ENCODE assay signal across 14 cellular contexts in the genomic region with DNA sequence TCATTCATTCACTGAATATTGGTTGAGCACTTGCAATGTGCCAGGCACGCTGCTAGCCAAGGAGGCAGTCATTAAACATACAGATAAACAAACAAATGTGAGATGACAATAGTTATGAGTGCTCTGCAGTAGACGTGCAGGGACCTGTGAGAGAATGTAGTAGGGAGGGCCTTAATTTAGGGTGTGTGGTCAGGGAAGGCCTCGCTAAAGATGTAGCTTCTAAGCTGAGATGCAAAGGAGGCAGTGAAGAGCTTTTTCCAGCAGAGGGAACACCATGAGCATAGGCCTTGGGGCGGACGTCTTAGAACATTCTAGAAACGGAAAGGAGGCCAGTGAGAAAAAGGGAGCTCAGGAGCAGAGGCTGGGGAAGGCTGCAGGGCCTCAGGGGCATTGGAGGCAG. TPM values are rescaled to one million over a fixed set of nuclear protein-coding genes. Genes with fewer than 3 reads are reported as not detected.
A peak's percentile ranks its signal among the peaks of the same experiment; 100 is the strongest.
DNase-seq lines count a peak whose midpoint lies in the region; ATAC-seq and TF ChIP-seq lines count a peak whose summit lies in the region.
"Had no signal": no experiment of that assay in that cellular context is flagged by ENCODE, and none has a peak within 500 bp of the region (broad histone marks: within the 10 kb centered on the region; RNA-seq: fewer than 3 reads in every experiment).

No MANE protein-coding gene starts in this region.

- no peak overlapping the region for H3K4me3 ChIP-seq in lower lobe of right lung

- no peaks in the 10 kb centered on the region for H3K9me3 ChIP-seq in CD4-positive, alpha-beta T cell (ENCODE audit: control insufficient read depth, low read length)
- H3K9me3 ChIP-seq in lower lobe of right lung: no peaks in the 10 kb centered on the region
- H3K9me3 ChIP-seq: Caco-2 had no signal

- H3K27me3 Mint-ChIP-seq in CD4-positive, alpha-beta T cell: peaks cover 5% of the 10 kb centered on the region
- H3K27me3 Mint-ChIP-seq in activated CD4-positive, alpha-beta memory T cell treated with anti-CD3 and anti-CD28 coated beads, Interleukin-2, amount 10 ng/mL, durations not matched to agents 7 days and 5 days: no peaks in the 10 kb centered on the region

- H3K4me1 ChIP-seq in lower lobe of right lung: peaks cover 7% of the 10 kb centered on the region
- H3K4me1 ChIP-seq: Caco-2 had no signal

- no peaks in the 10 kb centered on the region for H3K27me3 ChIP-seq in CD4-positive, alpha-beta T cell (ENCODE audit: control insufficient read depth, insufficient read depth, low read length)
- no peaks in the 10 kb centered on the region for H3K27me3 ChIP-seq in lower lobe of right lung (ENCODE audit: low read depth)

- peaks cover 7% of the 10 kb centered on the region for H3K4me1 Mint-ChIP-seq in CD4-positive, alpha-beta T cell (ENCODE audit: low read depth)
- peaks cover 72% of the 10 kb centered on the region for H3K4me1 Mint-ChIP-seq in activated CD4-positive, alpha-beta memory T cell treated with anti-CD3 and anti-CD28 coated beads, Interleukin-2, amount 10 ng/mL, durations not matched to agents 7 days and 5 days

- no peaks in the 10 kb centered on the region for H3K9me3 Mint-ChIP-seq in CD4-positive, alpha-beta T cell
- H3K9me3 Mint-ChIP-seq in activated CD4-positive, alpha-beta memory T cell treated with anti-CD3 and anti-CD28 coated beads, Interleukin-2, amount 10 ng/mL, durations not matched to agents 7 days and 5 days: no peaks in the 10 kb centered on the region

- H3K4me3 Mint-ChIP-seq in CD4-positive, alpha-beta T cell: no peak overlapping the region
- peak overlapping the region; percentile 73 for H3K4me3 Mint-ChIP-seq in activated CD4-positive, alpha-beta memory T cell treated with anti-CD3 and anti-CD28 coated beads, Interleukin-2, amount 10 ng/mL, durations not matched to agents 7 days and 5 days

- H3K36me3 ChIP-seq in lower lobe of right lung: no peaks in the 10 kb centered on the region

- no peak for DNase-seq in CD4-positive, alpha-beta T cell
- DNase-seq in GM13977 (ENCODE audit: low spot score) (no peak), lower lobe of right lung (no peak), DMS53 treated with DMSO at 0.1 percent for 48 hours (lab: John Stamatoyannopoulos, UW; ENCODE audit: unreplicated experiment) (no peak)
- no peak for DNase-seq in activated CD4-positive, alpha-beta memory T cell treated with anti-CD3 and anti-CD28 coated beads, Interleukin-2, amount 10 ng/mL, durations not matched to agents 7 days and 5 days
- DNase-seq: activated CD8-positive, alpha-beta memory T cell treated with anti-CD3 and anti-CD28 coated beads, Interleukin-2, amount 50 U/mL, for 4 hours; Caco-2; foreskin melanocyte; NCI-H187 treated with DMSO at 0.1 percent for 48 hours; stimulated activated CD8-positive, alpha-beta memory T cell treated with anti-CD3 and anti-CD28 coated beads, Interleukin-4, amount 100 ng/mL, for 48 hours had no signal

- no peak overlapping the region for H3K27ac ChIP-seq in CD4-positive, alpha-beta T cell (ENCODE audit: low read depth, low read length)
- peak overlapping the region; percentile 85 for H3K27ac ChIP-seq in lower lobe of right lung

- H3K27ac Mint-ChIP-seq in CD4-positive, alpha-beta T cell: peak overlapping the region; percentile 57
- peak overlapping the region; percentile 98 for H3K27ac Mint-ChIP-seq in activated CD4-positive, alpha-beta memory T cell treated with anti-CD3 and anti-CD28 coated beads, Interleukin-2, amount 10 ng/mL, durations not matched to agents 7 days and 5 days

- intact Hi-C loops in CD4-positive, alpha-beta T cell (cut with DNase I, micrococcal nuclease): no loop called here
- intact Hi-C loops in lower lobe of right lung (cut with DNase I): no loop called here

- CTCF ChIA-PET in CD4-positive, alpha-beta T cell (lab: Charles Lee): interaction anchor here (2.4 kb wide), 1 partner anchor 78 kb away, joined by 8 read pairs; no protein-coding TSS in a partner anchor
- CTCF ChIA-PET in activated CD4-positive, alpha-beta memory T cell treated with anti-CD3 and anti-CD28 coated beads, Interleukin-2, amount 10 ng/mL, durations not matched to agents 7 days and 5 days (lab: Charles Lee): interaction anchor here (1.2 to 4.6 kb wide), 8 partner anchors 11 to 340 kb away, joined by 3 to 36 read pairs (median 10); a partner anchor contains a TSS

- TF ChIP-seq CTCF in CD4-positive, alpha-beta T cell (IDR thresholded peaks at IDR 0.05): no peak
- TF ChIP-seq CTCF in GM13977 (IDR thresholded peaks at IDR 0.05; ENCODE audit: extremely low read depth, insufficient read depth, missing control alignments) (peak; percentile 29), lower lobe of right lung (IDR thresholded peaks at IDR 0.05) (no peak)

- H3K36me3 Mint-ChIP-seq in CD4-positive, alpha-beta T cell (ENCODE audit: low read depth): no peaks in the 10 kb centered on the region
- H3K36me3 Mint-ChIP-seq in activated CD4-positive, alpha-beta memory T cell treated with anti-CD3 and anti-CD28 coated beads, Interleukin-2, amount 10 ng/mL, durations not matched to agents 7 days and 5 days (ENCODE audit: low read depth): peaks cover 24% of the 10 kb centered on the region

- in situ Hi-C loops in GM13977 (cut with MboI; ENCODE audit: low pct_unique_long_range_greater_than_20kb, low sequenced_read_pairs, unreplicated experiment): no loop called here

- ATAC-seq in CD4-positive, alpha-beta T cell (ENCODE audit: poor library complexity): no peak
- no peak for ATAC-seq in lower lobe of right lung
- ATAC-seq in GM19023 (IDR thresholded peaks at IDR 0.05; ENCODE audit: unreplicated experiment): no peak
- no peak for ATAC-seq in HG03439 (IDR thresholded peaks at IDR 0.05; ENCODE audit: unreplicated experiment)

- POLR2A ChIA-PET in CD4-positive, alpha-beta T cell (lab: Charles Lee): interaction anchor here (2.1 kb wide), 1 partner anchor 27 kb away, joined by 8 read pairs; no protein-coding TSS in a partner anchor
- POLR2A ChIA-PET in activated CD4-positive, alpha-beta memory T cell treated with anti-CD3 and anti-CD28 coated beads, Interleukin-2, amount 10 ng/mL, durations not matched to agents 7 days and 5 days (lab: Charles Lee): interaction anchor here (1.0 to 3.8 kb wide), 9 partner anchors 10 to 383 kb away, joined by 3 to 29 read pairs (median 6); a partner anchor contains a TSS

RNA-seq across cellular contexts. Expression of a gene that starts 0.8 kb away (rescaled TPM):
- 1 to 10 TPM; 7.7 to 8.0 TPM for total RNA-seq in CD4-positive, alpha-beta T cell
- 10 to 100 TPM; 59.9 to 60.1 TPM for total RNA-seq in activated CD4-positive, alpha-beta memory T cell treated with anti-CD3 and anti-CD28 coated beads, Interleukin-2, amount 10 ng/mL, durations not matched to agents 7 days and 5 days
- 55.3 TPM for total RNA-seq in lower lobe of right lung
- total RNA-seq: Caco-2, kidney epithelial cell had no signal

RNA-seq across cellular contexts. Expression of a gene that starts 43.2 kb away (rescaled TPM):
- not detected for total RNA-seq in CD4-positive, alpha-beta T cell
- total RNA-seq in activated CD4-positive, alpha-beta memory T cell treated with anti-CD3 and anti-CD28 coated beads, Interleukin-2, amount 10 ng/mL, durations not matched to agents 7 days and 5 days: not detected
- total RNA-seq in lower lobe of right lung: 4.5 TPM
- total RNA-seq: Caco-2; kidney epithelial cell; T-helper 1 cell treated with Interleukin-12 subunit alpha and Interleukin-12 subunit beta and Interleukin-4 antibody, amounts not matched to agents 30 ng/mL and 1 ng/mL, for 36 hours had no signal

RNA-seq across cellular contexts. Expression of a gene that starts 53.4 kb away (rescaled TPM):
- total RNA-seq in CD4-positive, alpha-beta T cell: 1 to 10 TPM; 1.5 TPM
- 1 to 10 TPM; 2.3 to 3.0 TPM for total RNA-seq in activated CD4-positive, alpha-beta memory T cell treated with anti-CD3 and anti-CD28 coated beads, Interleukin-2, amount 10 ng/mL, durations not matched to agents 7 days and 5 days
- total RNA-seq in lower lobe of right lung: 30.1 TPM
- total RNA-seq: Caco-2 had no signal
